ENCODE assay signal across 11 cellular contexts in genomic region chr7:30430300-30430699, GRCh38. TPM values are rescaled to one million over a fixed set of nuclear protein-coding genes. Genes with fewer than 3 reads are reported as not detected.
DNase-seq lines count a peak whose midpoint lies in the region; TF ChIP-seq lines count a peak whose summit lies in the region.
"Had no signal": no experiment of that assay in that cellular context is flagged by ENCODE, and none has a peak within 500 bp of the region (broad histone marks: within the 10 kb centered on the region; RNA-seq: fewer than 3 reads in every experiment).

No MANE protein-coding gene starts in this region.

- H3K9ac ChIP-seq in Loucy (ENCODE audit: low read depth, low read length, poor library complexity, severe bottlenecking) (no peak overlapping the region), GM23248 (no peak overlapping the region)

- peaks cover 12% of the 10 kb centered on the region for H3K4me1 ChIP-seq in Loucy (ENCODE audit: insufficient read depth, low read length, poor library complexity, severe bottlenecking)
- peaks cover 9% of the 10 kb centered on the region for H3K4me1 ChIP-seq in GM23248 (ENCODE audit: insufficient read depth)

- H3K36me3 ChIP-seq in Loucy (ENCODE audit: insufficient read depth, low read length): peaks cover 34% of the 10 kb centered on the region
- peaks cover 14% of the 10 kb centered on the region; the same call in 1 of the 2 replicates for H3K36me3 ChIP-seq in GM23248 (ENCODE audit: low read depth)

- H3K4me3 ChIP-seq in Loucy (ENCODE audit: low read length, poor library complexity, severe bottlenecking) (no peak overlapping the region), foreskin fibroblast (ENCODE audit: low read depth in 1 of 2, low read length in 2 of 2) (no peak overlapping the region), GM23248 (no peak overlapping the region)
- H3K4me3 ChIP-seq: GM23338 had no signal

- H3K36me3 Mint-ChIP-seq in brain: peaks cover 40% of the 10 kb centered on the region
- peaks cover 39% of the 10 kb centered on the region for H3K36me3 Mint-ChIP-seq in nephron (ENCODE audit: low read depth)

- peaks cover 4% of the 10 kb centered on the region for H3K27me3 Mint-ChIP-seq in brain
- no peaks in the 10 kb centered on the region for H3K27me3 Mint-ChIP-seq in nephron (ENCODE audit: low read depth)

- H3K79me2 ChIP-seq in Loucy (ENCODE audit: insufficient read depth, low read length) (no peaks in the 10 kb centered on the region), GM23248 (ENCODE audit: insufficient read depth) (no peaks in the 10 kb centered on the region)

- TF ChIP-seq CTCF in Loucy (conservative IDR thresholded peaks at IDR 0.05; ENCODE audit: low read length): no peak
- TF ChIP-seq CTCF in brain (conservative IDR thresholded peaks at IDR 0.05): no peak
- no peak for TF ChIP-seq CTCF in nephron (IDR thresholded peaks at IDR 0.05; ENCODE audit: unreplicated experiment in 3 of 3)
- TF ChIP-seq CTCF in foreskin fibroblast (IDR thresholded peaks at IDR 0.05; ENCODE audit: low read depth, low read length): no peak

- H3K27ac Mint-ChIP-seq in brain (peak overlapping the region in 3 of 5 experiments; percentile 26 to 85 (median 81)), nephron (peak overlapping the region in 2 of 3 experiments; percentile 67 to 69)
- H3K27ac Mint-ChIP-seq: GM23338 had no signal

- H3K4me2 ChIP-seq in Loucy (ENCODE audit: low read depth, low read length, poor library complexity, severe bottlenecking): peak overlapping the region; percentile 45
- H3K4me2 ChIP-seq in GM23248 (ENCODE audit: unreplicated experiment): no peak overlapping the region
- H3K4me2 ChIP-seq: GM23338 had no signal

- H3K4me3 Mint-ChIP-seq in brain (no peak overlapping the region), nephron (no peak overlapping the region)
- H3K4me3 Mint-ChIP-seq: GM23338 had no signal

- WGBS in GM23248 (ENCODE audit: low coverage in 1 of 2, low lambda C conversion rate in 2 of 2, missing lambda C conversion rate in 2 of 2), 2 experiments: 78 to 86% methylated on average over 7 of the region's 7 CpGs

- H4K20me1 ChIP-seq in Loucy (ENCODE audit: insufficient read depth, low read length, poor library complexity, severe bottlenecking): no peaks in the 10 kb centered on the region
- no peaks in the 10 kb centered on the region for H4K20me1 ChIP-seq in GM23248 (ENCODE audit: insufficient read depth)

- H3K9me3 ChIP-seq in Loucy (ENCODE audit: insufficient read depth, low read depth, low read length): no peaks in the 10 kb centered on the region
- no peaks in the 10 kb centered on the region for H3K9me3 ChIP-seq in GM23248 (ENCODE audit: low read depth)

- H3K9me3 Mint-ChIP-seq in brain (no peaks in the 10 kb centered on the region), nephron (no peaks in the 10 kb centered on the region)
- H3K9me3 Mint-ChIP-seq: GM23338 had no signal

- H3K27me3 ChIP-seq in Loucy (ENCODE audit: insufficient read depth, low read length, poor library complexity, severe bottlenecking) (no peaks in the 10 kb centered on the region), GM23248 (replicated peaks; ENCODE audit: insufficient read depth) (no peaks in the 10 kb centered on the region)

- in situ Hi-C loops in Caki2 (cut with HindIII; ENCODE audit: low pct_unique_long_range_greater_than_20kb, low sequenced_read_pairs): no loop called here
- in situ Hi-C loops in GM23248 (cut with MboI): no loop called here
- in situ Hi-C loops in G401 (cut with HindIII; ENCODE audit: low sequenced_read_pairs): no loop called here

- DNase-seq in Caki2 (ENCODE audit: low read depth): peak; percentile 15
- no peak for DNase-seq in foreskin fibroblast
- DNase-seq in HCEC 1CT: no peak
- no peak for DNase-seq in GM23248
- DNase-seq in G401 (ENCODE audit: low spot score): no peak
- DNase-seq: NCI-H226; stimulated activated naive CD4-positive, alpha-beta T cell treated with Interleukin-2 at 50 U/mL for 16 hours had no signal

- H2AFZ ChIP-seq in Loucy (ENCODE audit: low read length) (no peak overlapping the region), GM23248 (no peak overlapping the region)
- H2AFZ ChIP-seq: GM23338 had no signal

- H3K9me2 ChIP-seq in Loucy (replicated peaks; ENCODE audit: low read depth, low read length) (no peaks in the 10 kb centered on the region), GM23248 (ENCODE audit: insufficient read depth) (no peaks in the 10 kb centered on the region)

- no peaks in the 10 kb centered on the region; the same call in 1 of the 2 replicates for H3F3A ChIP-seq in Loucy (ENCODE audit: low read depth)
- H3F3A ChIP-seq in GM23248 (ENCODE audit: insufficient read depth): peaks cover 8% of the 10 kb centered on the region; the same call in 1 of the 2 replicates

- peaks cover 36% of the 10 kb centered on the region for H3K4me1 Mint-ChIP-seq in brain
- peaks cover 13% of the 10 kb centered on the region for H3K4me1 Mint-ChIP-seq in nephron

- no peak overlapping the region for H3K27ac ChIP-seq in GM23248

RNA-seq across cellular contexts. Expression of gene NOD1, which starts 48.3 kb away (rescaled TPM):
- total RNA-seq in Caki2 (2014; rRNA removed; shearing (Covaris generic); ENCODE audit: low replicate concordance): 10.3 and 22.4 TPM in 2 replicates
- polyA plus RNA-seq in brain (ENCODE audit: insufficient read depth, low read depth, low replicate concordance): 1.3 TPM
- 8.6 and 11.1 TPM in 2 replicates for total RNA-seq in GM23248 (2014; rRNA removed; shearing (Covaris generic))
- polyA plus RNA-seq in GM23248 (2016; fragmentation: Nextera tagmentation; extraction: Ambion mirVana): 4.4 and 5.9 TPM in 2 replicates
- total RNA-seq in G401 (2014; rRNA removed; shearing (Covaris generic)): 3.6 and 4.2 TPM in 2 replicates
